2 cellular contexts compared by ENCODE assay signal in genomic region chr7:44811093-44811492, GRCh38.
TF ChIP-seq lines count a peak whose summit lies in the region.

No MANE protein-coding gene starts in this region.

TF ChIP-seq in HEK293, 187 proteins besides CTCF, POLR2A, EP300 and RAD21 (continued from another document and continues in another):
- TF ChIP-seq ZNF366 (tag by site-specific recombination; conservative IDR thresholded peaks at IDR 0.05) (peak; percentile 45; the same call in 1 of the 2 replicates), SCRT2 (tag by site-specific recombination; IDR thresholded peaks at IDR 0.05) (no peak), ZNF10 (tag by site-specific recombination; IDR thresholded peaks at IDR 0.05) (no peak), ZNF76 (tag by site-specific recombination; IDR thresholded peaks at IDR 0.05; ENCODE audit: borderline replicate concordance, low read depth) (no peak), KLF8 (tag by site-specific recombination; IDR thresholded peaks at IDR 0.05) (no peak), IKZF3 (tag by site-specific recombination; IDR thresholded peaks at IDR 0.05) (0 out of 2 replicates have a peak, but pooled peaks have one; percentile 25), ELK4 (IDR thresholded peaks at IDR 0.05; ENCODE audit: borderline replicate concordance, low read depth, low read length) (no peak), SP7 (tag by site-specific recombination; IDR thresholded peaks at IDR 0.05) (peak; percentile 46), ZNF629 (tag by site-specific recombination; IDR thresholded peaks at IDR 0.05) (peak; percentile 37), ZFP37 (tag by site-specific recombination; IDR thresholded peaks at IDR 0.05) (no peak), ZNF473 (tag by site-specific recombination; IDR thresholded peaks at IDR 0.05) (no peak), ZSCAN23 (tag by site-specific recombination; IDR thresholded peaks at IDR 0.05) (no peak), HOXA7 (CRISPR knock-in tag; IDR thresholded peaks at IDR 0.05; ENCODE audit: borderline replicate concordance) (no peak), ZNF747 (tag by site-specific recombination; IDR thresholded peaks at IDR 0.05) (no peak), ZNF707 (tag by site-specific recombination; IDR thresholded peaks at IDR 0.05) (no peak), ZNF266 (tag by site-specific recombination; IDR thresholded peaks at IDR 0.05; ENCODE audit: low read depth) (no peak), ZNF660 (tag by site-specific recombination; IDR thresholded peaks at IDR 0.05) (no peak), ZNF112 (tag by site-specific recombination; IDR thresholded peaks at IDR 0.05) (no peak), ZNF157 (tag by site-specific recombination; IDR thresholded peaks at IDR 0.05) (no peak), EGR2 (tag by site-specific recombination; IDR thresholded peaks at IDR 0.05; ENCODE audit: low read depth) (no peak), MZF1 (tag by site-specific recombination; IDR thresholded peaks at IDR 0.05; ENCODE audit: borderline replicate concordance) (no peak), GFI1B (tag by site-specific recombination; IDR thresholded peaks at IDR 0.05) (no peak), GLIS2 (tag by site-specific recombination; IDR thresholded peaks at IDR 0.05) (no peak)
- TF ChIP-seq, protein P1, sequence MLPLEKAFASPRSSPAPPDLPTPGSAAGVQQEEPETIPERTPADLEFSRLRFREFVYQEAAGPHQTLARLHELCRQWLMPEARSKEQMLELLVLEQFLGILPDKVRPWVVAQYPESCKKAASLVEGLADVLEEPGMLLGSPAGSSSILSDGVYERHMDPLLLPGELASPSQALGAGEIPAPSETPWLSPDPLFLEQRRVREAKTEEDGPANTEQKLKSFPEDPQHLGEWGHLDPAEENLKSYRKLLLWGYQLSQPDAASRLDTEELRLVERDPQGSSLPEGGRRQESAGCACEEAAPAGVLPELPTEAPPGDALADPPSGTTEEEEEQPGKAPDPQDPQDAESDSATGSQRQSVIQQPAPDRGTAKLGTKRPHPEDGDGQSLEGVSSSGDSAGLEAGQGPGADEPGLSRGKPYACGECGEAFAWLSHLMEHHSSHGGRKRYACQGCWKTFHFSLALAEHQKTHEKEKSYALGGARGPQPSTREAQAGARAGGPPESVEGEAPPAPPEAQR (tag by site-specific recombination; IDR thresholded peaks at IDR 0.05): no peak
- TF ChIP-seq, protein P2, sequence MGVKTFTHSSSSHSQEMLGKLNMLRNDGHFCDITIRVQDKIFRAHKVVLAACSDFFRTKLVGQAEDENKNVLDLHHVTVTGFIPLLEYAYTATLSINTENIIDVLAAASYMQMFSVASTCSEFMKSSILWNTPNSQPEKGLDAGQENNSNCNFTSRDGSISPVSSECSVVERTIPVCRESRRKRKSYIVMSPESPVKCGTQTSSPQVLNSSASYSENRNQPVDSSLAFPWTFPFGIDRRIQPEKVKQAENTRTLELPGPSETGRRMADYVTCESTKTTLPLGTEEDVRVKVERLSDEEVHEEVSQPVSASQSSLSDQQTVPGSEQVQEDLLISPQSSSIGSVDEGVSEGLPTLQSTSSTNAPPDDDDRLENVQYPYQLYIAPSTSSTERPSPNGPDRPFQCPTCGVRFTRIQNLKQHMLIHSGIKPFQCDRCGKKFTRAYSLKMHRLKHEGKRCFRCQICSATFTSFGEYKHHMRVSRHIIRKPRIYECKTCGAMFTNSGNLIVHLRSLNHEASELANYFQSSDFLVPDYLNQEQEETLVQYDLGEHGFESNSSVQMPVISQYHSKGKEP (tag by site-specific recombination; IDR thresholded peaks at IDR 0.05): no peak
- TF ChIP-seq, protein P3, sequence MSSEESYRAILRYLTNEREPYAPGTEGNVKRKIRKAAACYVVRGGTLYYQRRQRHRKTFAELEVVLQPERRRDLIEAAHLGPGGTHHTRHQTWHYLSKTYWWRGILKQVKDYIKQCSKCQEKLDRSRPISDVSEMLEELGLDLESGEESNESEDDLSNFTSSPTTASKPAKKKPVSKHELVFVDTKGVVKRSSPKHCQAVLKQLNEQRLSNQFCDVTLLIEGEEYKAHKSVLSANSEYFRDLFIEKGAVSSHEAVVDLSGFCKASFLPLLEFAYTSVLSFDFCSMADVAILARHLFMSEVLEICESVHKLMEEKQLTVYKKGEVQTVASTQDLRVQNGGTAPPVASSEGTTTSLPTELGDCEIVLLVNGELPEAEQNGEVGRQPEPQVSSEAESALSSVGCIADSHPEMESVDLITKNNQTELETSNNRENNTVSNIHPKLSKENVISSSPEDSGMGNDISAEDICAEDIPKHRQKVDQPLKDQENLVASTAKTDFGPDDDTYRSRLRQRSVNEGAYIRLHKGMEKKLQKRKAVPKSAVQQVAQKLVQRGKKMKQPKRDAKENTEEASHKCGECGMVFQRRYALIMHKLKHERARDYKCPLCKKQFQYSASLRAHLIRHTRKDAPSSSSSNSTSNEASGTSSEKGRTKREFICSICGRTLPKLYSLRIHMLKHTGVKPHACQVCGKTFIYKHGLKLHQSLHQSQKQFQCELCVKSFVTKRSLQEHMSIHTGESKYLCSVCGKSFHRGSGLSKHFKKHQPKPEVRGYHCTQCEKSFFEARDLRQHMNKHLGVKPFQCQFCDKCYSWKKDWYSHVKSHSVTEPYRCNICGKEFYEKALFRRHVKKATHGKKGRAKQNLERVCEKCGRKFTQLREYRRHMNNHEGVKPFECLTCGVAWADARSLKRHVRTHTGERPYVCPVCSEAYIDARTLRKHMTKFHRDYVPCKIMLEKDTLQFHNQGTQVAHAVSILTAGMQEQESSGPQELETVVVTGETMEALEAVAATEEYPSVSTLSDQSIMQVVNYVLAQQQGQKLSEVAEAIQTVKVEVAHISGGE (tag by site-specific recombination; conservative IDR thresholded peaks at IDR 0.05; ENCODE audit: low read depth): no peak

TF ChIP-seq in HEK293T, 16 proteins besides CTCF, POLR2A, EP300 and RAD21:
- TF ChIP-seq PKNOX1 (IDR thresholded peaks at IDR 0.05) (no peak), LEF1 (IDR thresholded peaks at IDR 0.05; ENCODE audit: borderline replicate concordance) (no peak), SP1 (IDR thresholded peaks at IDR 0.05) (no peak), HDGF (IDR thresholded peaks at IDR 0.05; ENCODE audit: borderline replicate concordance) (no peak), TARDBP (IDR thresholded peaks at IDR 0.05) (no peak), ELF4 (IDR thresholded peaks at IDR 0.05) (no peak), ARNT (IDR thresholded peaks at IDR 0.05) (no peak)
